In genomic region chr16:82146957-82147356, GRCh38 we compare ENCODE assay signal across 19 cellular contexts. TPM values are rescaled to one million over a fixed set of nuclear protein-coding genes. Genes with fewer than 3 reads are reported as not detected.
A peak's percentile ranks its signal among the peaks of the same experiment; 100 is the strongest.
DNase-seq lines count a peak whose midpoint lies in the region; ATAC-seq, FAIRE-seq and TF ChIP-seq lines count a peak whose summit lies in the region.
"Had no signal": no experiment of that assay in that cellular context is flagged by ENCODE, and none has a peak within 500 bp of the region (broad histone marks: within the 10 kb centered on the region; RNA-seq: fewer than 3 reads in every experiment).

No MANE protein-coding gene starts in this region.

- H3K9me3 Mint-ChIP-seq in neural crest cell, result peaks cover 6% of the 10 kb centered on the region
- no peaks in the 10 kb centered on the region for H3K9me3 Mint-ChIP-seq in CD4-positive, alpha-beta T cell

- H3K27ac ChIP-seq in HepG2 (ENCODE audit: extremely low read length, insufficient read depth, low read length), result no peak overlapping the region
- no peak overlapping the region for H3K27ac ChIP-seq in right lobe of liver
- no peak overlapping the region for H3K27ac ChIP-seq in CD4-positive, alpha-beta T cell (ENCODE audit: low read depth, low read length)
- H3K27ac ChIP-seq: 22Rv1, C4-2B, KMS-11 had no signal

- ATAC-seq in HepG2 (no peak), right lobe of liver (no peak), HG03139 (IDR thresholded peaks at IDR 0.05; ENCODE audit: unreplicated experiment) (no peak), GM19023 (IDR thresholded peaks at IDR 0.05; ENCODE audit: unreplicated experiment) (no peak)
- no peak for ATAC-seq in CD4-positive, alpha-beta T cell (ENCODE audit: poor library complexity)
- ATAC-seq: GM23338 had no signal

- in situ Hi-C loops in HepG2 (cut with HindIII; ENCODE audit: extremely low pct_ligation_motif_present, low pct_unique_long_range_greater_than_20kb), result no loop called here

- no peak overlapping the region for H2AFZ ChIP-seq in HepG2 (ENCODE audit: low read length)
- H2AFZ ChIP-seq: GM23338 had no signal

- DNase-seq in HepG2 (ENCODE audit: low spot score), result peak; percentile 19
- DNase-seq in right lobe of liver, result no peak
- peak; percentile 91 for DNase-seq in globus pallidus (ENCODE audit: low spot score)
- no peak for DNase-seq in neural crest cell (ENCODE audit: low read depth, low spot score)
- DNase-seq in CD4-positive, alpha-beta T cell, result no peak
- DNase-seq in GOT3 (lab: John Stamatoyannopoulos, UW), result no peak
- DNase-seq: DMS79 treated with DMSO at 0.1 percent for 48 hours, NCI-H1092, NCI-H1694, NCI-H446, Right ventricle myocardium superior had no signal

- intact Hi-C loops in HepG2 (cut with micrococcal nuclease; ENCODE audit: unreplicated experiment) (no loop called here), right lobe of liver (cut with DNase I) (no loop called here)
- intact Hi-C loops in CD4-positive, alpha-beta T cell (cut with DNase I, micrococcal nuclease), result no loop called here

- no peak for TF ChIP-seq POLR2A in HepG2 (IDR thresholded peaks at IDR 0.05; ENCODE audit: insufficient read depth in 1 of 2, low read depth in 2 of 2, low read length in 2 of 2)
- TF ChIP-seq POLR2A in right lobe of liver (IDR thresholded peaks at IDR 0.05), result no peak

- no peaks in the 10 kb centered on the region for H3K27me3 ChIP-seq in HepG2 (ENCODE audit: control insufficient read depth in 1 of 2, insufficient read depth in 2 of 2, low read length in 2 of 2)
- H3K27me3 ChIP-seq in right lobe of liver, result no peaks in the 10 kb centered on the region
- no peaks in the 10 kb centered on the region for H3K27me3 ChIP-seq in CD4-positive, alpha-beta T cell (ENCODE audit: control insufficient read depth, insufficient read depth, low read length)

- no peak for TF ChIP-seq RAD21 in HepG2 (CRISPR knock-in tag; IDR thresholded peaks at IDR 0.05)

- H3K4me3 Mint-ChIP-seq in neural crest cell, result peak overlapping the region; percentile 41
- H3K4me3 Mint-ChIP-seq in CD4-positive, alpha-beta T cell, result no peak overlapping the region
- H3K4me3 Mint-ChIP-seq: GM23338 had no signal

- peaks cover 9 to 51% of the 10 kb centered on the region in 2 experiments for H3K36me3 ChIP-seq in HepG2 (replicated peaks in 1 of 2; ENCODE audit: control insufficient read depth in 1 of 2, insufficient read depth in 2 of 2, low read length in 2 of 2)
- H3K36me3 ChIP-seq in right lobe of liver, result peaks cover 0 to 20% (median 3%) of the 10 kb centered on the region in 4 donors

- POLR2A ChIA-PET in HepG2 (lab: Yijun Ruan, JAX), result no interaction called here
- POLR2A ChIA-PET in CD4-positive, alpha-beta T cell (lab: Charles Lee), result no interaction called here

- TF ChIP-seq EP300 in HepG2 (IDR thresholded peaks at IDR 0.05; ENCODE audit: low read depth in 2 of 2, low read length in 2 of 2) (no peak), HepG2 (CRISPR knock-in tag; IDR thresholded peaks at IDR 0.05; ENCODE audit: borderline replicate concordance) (no peak)

- no peak overlapping the region for H3K4me3 ChIP-seq in HepG2 (replicated peaks in 1 of 3; ENCODE audit: insufficient read depth in 1 of 3, low read depth in 2 of 3, low read length in 3 of 3)
- H3K4me3 ChIP-seq in right lobe of liver, result no peak overlapping the region
- H3K4me3 ChIP-seq: GM23338 had no signal

- H4K20me1 ChIP-seq in HepG2 (ENCODE audit: insufficient read depth, low read length), result no peaks in the 10 kb centered on the region

- H3K4me1 ChIP-seq in HepG2 (ENCODE audit: insufficient read depth, low read length) (no peaks in the 10 kb centered on the region), right lobe of liver (no peaks in the 10 kb centered on the region)

- no TSS peak for BruUV-seq in HepG2 (replicated peaks; lab: Mats Ljungman, UMichigan)

- H3K36me3 Mint-ChIP-seq in neural crest cell (ENCODE audit: low read depth), result peaks cover 40% of the 10 kb centered on the region
- peaks cover 59% of the 10 kb centered on the region for H3K36me3 Mint-ChIP-seq in CD4-positive, alpha-beta T cell (ENCODE audit: low read depth)

- H3K4me1 Mint-ChIP-seq in neural crest cell, result peaks cover 24% of the 10 kb centered on the region
- no peaks in the 10 kb centered on the region for H3K4me1 Mint-ChIP-seq in CD4-positive, alpha-beta T cell (ENCODE audit: low read depth)

- H3K4me2 ChIP-seq in HepG2 (ENCODE audit: low read depth, low read length), result no peak overlapping the region
- H3K4me2 ChIP-seq: GM23338, KMS-11 had no signal

- 94% methylated on average over 5 of the region's 5 CpGs for WGBS in HepG2 (ENCODE audit: low lambda C conversion rate)
- WGBS in right lobe of liver (ENCODE audit: insufficient coverage, low coverage, low lambda C conversion rate, missing lambda C conversion rate), result 76% methylated on average over 5 of the region's 5 CpGs

- no peaks in the 10 kb centered on the region for H3K27me3 Mint-ChIP-seq in neural crest cell (ENCODE audit: low read depth)
- H3K27me3 Mint-ChIP-seq in CD4-positive, alpha-beta T cell, result no peaks in the 10 kb centered on the region

- no peaks in the 10 kb centered on the region for H3K9me3 ChIP-seq in HepG2 (ENCODE audit: low read length)
- no peaks in the 10 kb centered on the region for H3K9me3 ChIP-seq in right lobe of liver
- no peaks in the 10 kb centered on the region for H3K9me3 ChIP-seq in CD4-positive, alpha-beta T cell (ENCODE audit: control insufficient read depth, low read length)

- no peak overlapping the region for H3K9ac ChIP-seq in HepG2 (ENCODE audit: insufficient read depth, low read depth, low read length)
- H3K9ac ChIP-seq: KMS-11 had no signal

- CTCF ChIA-PET in HepG2 (lab: Yijun Ruan, JAX; ENCODE audit: low intra/inter-chr PET ratio, low total read pairs), result no interaction called here
- CTCF ChIA-PET in CD4-positive, alpha-beta T cell (lab: Charles Lee), result no interaction called here

- FAIRE-seq in HepG2 (lab: Jason Lieb, UNC), result no peak
- FAIRE-seq: G401.6, GM12891 had no signal

- H3K79me2 ChIP-seq in HepG2 (ENCODE audit: insufficient read depth, low read length), result no peaks in the 10 kb centered on the region

- peak overlapping the region; percentile 75 for H3K27ac Mint-ChIP-seq in neural crest cell (ENCODE audit: unreplicated experiment)
- H3K27ac Mint-ChIP-seq in CD4-positive, alpha-beta T cell, result no peak overlapping the region
- H3K27ac Mint-ChIP-seq: GM23338 had no signal

- TF ChIP-seq CTCF in HepG2 (CRISPR knock-in tag; IDR thresholded peaks at IDR 0.05), result no peak
- TF ChIP-seq CTCF in right lobe of liver (IDR thresholded peaks at IDR 0.05), result no peak
- no peak for TF ChIP-seq CTCF in neural crest cell (conservative IDR thresholded peaks at IDR 0.05)
- TF ChIP-seq CTCF in CD4-positive, alpha-beta T cell (IDR thresholded peaks at IDR 0.05), result no peak

TF ChIP-seq in HepG2, 621 proteins besides CTCF, POLR2A, EP300 and RAD21 (continues in another document):
- TF ChIP-seq SIN3A (IDR thresholded peaks at IDR 0.05; ENCODE audit: borderline replicate concordance, low read depth, low read length) (no peak), SYNCRIP (IDR thresholded peaks at IDR 0.05; ENCODE audit: insufficient read depth, low read depth, low read length) (no peak), ZNF614 (CRISPR knock-in tag; IDR thresholded peaks at IDR 0.05; ENCODE audit: borderline replicate concordance) (no peak), HNF4A (CRISPR knock-in tag; IDR thresholded peaks at IDR 0.05) (no peak), ZBTB33 (CRISPR knock-in tag; IDR thresholded peaks at IDR 0.05) (peak; percentile 55; the same call in 1 of the 2 replicates), SALL2 (CRISPR knock-in tag; IDR thresholded peaks at IDR 0.05) (no peak), RELA (CRISPR knock-in tag; IDR thresholded peaks at IDR 0.05) (no peak), ZNF839 (CRISPR knock-in tag; IDR thresholded peaks at IDR 0.05; ENCODE audit: borderline replicate concordance) (no peak)

RNA-seq across cellular contexts. Expression of gene MPHOSPH6, which starts 23.1 kb away (rescaled TPM):
- total RNA-seq in HepG2 (2016; rRNA removed; fragmentation: Illumina TruSeq; extraction: Trizol) (76.4 and 96.7 TPM in 2 replicates), right lobe of liver (10 to 100 TPM in 3 of 6 experiments, 1 to 10 TPM in 3; 5.0 to 22.1 (median 9.4) TPM), neural crest cell (50.1 and 50.5 TPM in 2 replicates)
- 20.4 and 20.5 TPM in 2 replicates for total RNA-seq in HepG2 (2016; cell fraction: cytosol; rRNA removed; fragmentation: Illumina TruSeq; extraction: Trizol; ENCODE audit: low read depth)
- total RNA-seq in HepG2 (2016; cell fraction: insoluble cytoplasmic fraction; rRNA removed; fragmentation: Illumina TruSeq; extraction: Trizol), result 74.6 and 97.7 TPM in 2 replicates
- total RNA-seq in HepG2 (2016; cell fraction: membrane; rRNA removed; fragmentation: Illumina TruSeq; extraction: Trizol), result 27.4 and 30.3 TPM in 2 replicates
- total RNA-seq in HepG2 (2016; cell fraction: nucleus; rRNA removed; fragmentation: Illumina TruSeq; extraction: Trizol), result 74.3 and 90.0 TPM in 2 replicates
- polyA plus RNA-seq in HepG2 (2011; rRNA removed), result 16.5 and 28.4 TPM in 2 replicates
- polyA plus RNA-seq in HepG2 (2011; cell fraction: cytosol; rRNA removed), result 8.3 and 14.2 TPM in 2 replicates
- 15.0 and 24.4 TPM in 2 replicates for polyA plus RNA-seq in HepG2 (2011; cell fraction: nucleus; rRNA removed)
- polyA plus RNA-seq in HepG2 (2012), result 28.5 and 32.4 TPM in 2 replicates
- polyA plus RNA-seq in HepG2 (2016; cell fraction: cytosol; fragmentation: Illumina TruSeq; extraction: Trizol; ENCODE audit: low read depth), result 16.9 and 21.1 TPM in 2 replicates
- polyA plus RNA-seq in HepG2 (2016; cell fraction: insoluble cytoplasmic fraction; fragmentation: Illumina TruSeq; extraction: Trizol; ENCODE audit: low read depth), result 137 and 158 TPM in 2 replicates
- polyA plus RNA-seq in HepG2 (2016; cell fraction: membrane; fragmentation: Illumina TruSeq; extraction: Trizol; ENCODE audit: low read depth), result 27.4 and 29.7 TPM in 2 replicates
- polyA plus RNA-seq in HepG2 (2016; cell fraction: nucleus; fragmentation: Illumina TruSeq; extraction: Trizol; ENCODE audit: insufficient read depth, low read depth), result 113 and 119 TPM in 2 replicates
- polyA minus RNA-seq in HepG2 (2011; rRNA and poly(A)+ RNA removed; ENCODE audit: low replicate concordance), result 2.7 and 3.5 TPM in 2 replicates
- 8.9 and 10.0 TPM in 2 replicates for polyA minus RNA-seq in HepG2 (2011; cell fraction: cytosol; rRNA and poly(A)+ RNA removed)
- polyA minus RNA-seq in HepG2 (2011; cell fraction: nucleus; rRNA and poly(A)+ RNA removed), result 62.7 and 63.1 TPM in 2 replicates
- total RNA-seq in CD4-positive, alpha-beta T cell, result 10 to 100 TPM; 14.3 to 15.5 TPM

Comparison
In these comparisons a context has a peak if more than half of its experiments do, and no peak if none do; other contexts are left out.
1. DNase-seq: peak in HepG2 (single experiment) and globus pallidus (single experiment); none in right lobe of liver (0 of 3), neural crest cell (single experiment), CD4-positive, alpha-beta T cell (0 of 10) and GOT3 (single experiment).